Comparison of ENCODE assay signal across 14 cellular contexts in the genomic region with DNA sequence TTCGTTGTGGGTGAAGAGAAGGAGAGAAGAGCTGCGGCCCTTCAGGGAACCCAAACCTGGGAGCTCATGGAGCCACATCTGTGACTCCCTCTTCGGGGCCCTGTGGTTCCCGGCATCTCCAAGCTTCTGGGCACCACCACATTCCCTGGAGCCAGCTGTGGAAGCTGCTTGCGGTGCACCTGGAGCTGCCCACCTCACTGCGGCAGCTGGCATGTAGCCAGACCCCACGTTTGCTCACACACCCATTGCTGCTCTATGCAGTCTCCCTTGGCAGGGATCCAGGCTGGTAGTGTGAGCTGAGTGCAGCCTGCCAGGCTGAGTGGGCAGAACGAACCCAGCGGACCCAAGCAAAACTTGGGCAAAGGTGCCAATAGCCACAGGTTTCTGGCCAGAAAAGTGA. TPM values are rescaled to one million over a fixed set of nuclear protein-coding genes. Genes with fewer than 3 reads are reported as not detected.
DNase-seq lines count a peak whose midpoint lies in the region; ATAC-seq and TF ChIP-seq lines count a peak whose summit lies in the region.
"Had no signal": no experiment of that assay in that cellular context is flagged by ENCODE, and none has a peak within 500 bp of the region (broad histone marks: within the 10 kb centered on the region; RNA-seq: fewer than 3 reads in every experiment).

No MANE protein-coding gene starts in this region.

- POLR2A ChIA-PET in MCF 10A (lab: Yijun Ruan, JAX) = interaction anchor here (1.0 to 1.2 kb wide), 2 partner anchors 12 to 20 kb away, joined by 4 to 11 read pairs; no protein-coding TSS in a partner anchor

- H3K27me3 ChIP-seq in breast epithelium = no peaks in the 10 kb centered on the region
- no peaks in the 10 kb centered on the region for H3K27me3 ChIP-seq in upper lobe of right lung

- no peak for TF ChIP-seq POLR2A in breast epithelium (IDR thresholded peaks at IDR 0.05)

- H3K36me3 ChIP-seq in breast epithelium = no peaks in the 10 kb centered on the region
- H3K36me3 ChIP-seq in upper lobe of right lung = no peaks in the 10 kb centered on the region

- CTCF ChIA-PET in MCF 10A (lab: Yijun Ruan, JAX) = interaction anchor here (0.7 to 0.9 kb wide), 3 partner anchors 19 to 99 kb away, joined by 4 read pairs; no protein-coding TSS in a partner anchor

- intact Hi-C loops in MCF 10A (cut with micrococcal nuclease) = no loop called here
- intact Hi-C loops in breast epithelium (cut with DNase I; ENCODE audit: low total_unique reads) = no loop called here
- intact Hi-C loops in cardiac septum (cut with DNase I) = no loop called here
- intact Hi-C loops in upper lobe of right lung (cut with DNase I) = no loop called here

- DNase-seq in MCF 10A (ENCODE audit: unreplicated experiment) (peak; percentile 89), breast epithelium (ENCODE audit: low spot score in 2 of 2) (no peak), NCI-H748 treated with DMSO at 0.1 percent for 48 hours (lab: John Stamatoyannopoulos, UW) (peak; percentile 19), cardiac septum (ENCODE audit: low spot score) (peak; percentile 46), upper lobe of right lung (no peak)
- DNase-seq in activated CD4-positive, CD25-positive, alpha-beta regulatory T cell (lab: John Stamatoyannopoulos, UW) = no peak
- DNase-seq: activated naive CD8-positive, alpha-beta T cell treated with anti-CD3 and anti-CD28 coated beads, Interleukin-2, amount 10 ng/mL, durations not matched to agents 7 days and 5 days; dermis blood vessel endothelial cell; HCEC 1CT; retina; stimulated activated CD4-positive, alpha-beta T cell treated with anti-CD3 and anti-CD28 coated beads, Interleukin-4, amount 100 ng/mL, for 1 hour; stimulated activated naive CD4-positive, alpha-beta T cell had no signal

- H3K27ac ChIP-seq in breast epithelium (no peak overlapping the region), upper lobe of right lung (no peak overlapping the region)

- H3K4me1 ChIP-seq in breast epithelium (no peaks in the 10 kb centered on the region), upper lobe of right lung (peaks cover 9% of the 10 kb centered on the region)

- TF ChIP-seq CTCF in MCF 10A (IDR thresholded peaks at IDR 0.05; ENCODE audit: unreplicated experiment) (no peak), breast epithelium (IDR thresholded peaks at IDR 0.05) (no peak), upper lobe of right lung (IDR thresholded peaks at IDR 0.05) (no peak)

- H3K27ac Mint-ChIP-seq in MCF 10A (ENCODE audit: low read depth, unreplicated experiment) = no peak overlapping the region
- H3K27ac Mint-ChIP-seq: activated naive CD8-positive, alpha-beta T cell treated with anti-CD3 and anti-CD28 coated beads, Interleukin-2, amount 10 ng/mL, durations not matched to agents 7 days and 5 days had no signal

- H3K4me3 ChIP-seq in breast epithelium (no peak overlapping the region), upper lobe of right lung (no peak overlapping the region)

- H3K4me1 Mint-ChIP-seq in MCF 10A (ENCODE audit: insufficient read depth, unreplicated experiment) = peaks cover 5% of the 10 kb centered on the region

- no peak overlapping the region for H3K4me3 Mint-ChIP-seq in MCF 10A (ENCODE audit: unreplicated experiment)
- H3K4me3 Mint-ChIP-seq: activated naive CD8-positive, alpha-beta T cell treated with anti-CD3 and anti-CD28 coated beads, Interleukin-2, amount 10 ng/mL, durations not matched to agents 7 days and 5 days had no signal

- H3K9me3 Mint-ChIP-seq in MCF 10A (ENCODE audit: unreplicated experiment) = no peaks in the 10 kb centered on the region
- H3K9me3 Mint-ChIP-seq: activated naive CD8-positive, alpha-beta T cell treated with anti-CD3 and anti-CD28 coated beads, Interleukin-2, amount 10 ng/mL, durations not matched to agents 7 days and 5 days had no signal

- no peaks in the 10 kb centered on the region for H3K27me3 Mint-ChIP-seq in MCF 10A (ENCODE audit: insufficient read depth, unreplicated experiment)

- ATAC-seq in upper lobe of right lung (peak; percentile 31), GM19467 (IDR thresholded peaks at IDR 0.05; ENCODE audit: unreplicated experiment) (no peak), HG03175 (IDR thresholded peaks at IDR 0.05; ENCODE audit: unreplicated experiment) (no peak)

- H3K36me3 Mint-ChIP-seq in MCF 10A (ENCODE audit: insufficient read depth, unreplicated experiment) = no peaks in the 10 kb centered on the region
- H3K36me3 Mint-ChIP-seq: activated naive CD8-positive, alpha-beta T cell treated with anti-CD3 and anti-CD28 coated beads, Interleukin-2, amount 10 ng/mL, durations not matched to agents 7 days and 5 days had no signal

- H3K9me3 ChIP-seq in breast epithelium (no peaks in the 10 kb centered on the region), upper lobe of right lung (no peaks in the 10 kb centered on the region)

- no TSS peak for BruUV-seq in MCF 10A (replicated peaks; lab: Mats Ljungman, UMichigan)

RNA-seq across cellular contexts. Expression of a gene that starts 16.8 kb away (rescaled TPM):
- 0.07 and 0.12 TPM in 2 replicates for total RNA-seq in MCF 10A (2022)
- total RNA-seq in breast epithelium = not detected
- 0.08 TPM for total RNA-seq in cardiac septum
- total RNA-seq in upper lobe of right lung = 1.5 TPM
- total RNA-seq: activated naive CD8-positive, alpha-beta T cell treated with anti-CD3 and anti-CD28 coated beads, Interleukin-2, amount 10 ng/mL, durations not matched to agents 7 days and 5 days; dermis blood vessel endothelial cell had no signal

RNA-seq across cellular contexts. Expression of a gene that starts 56.7 kb away (rescaled TPM):
- not detected in 2 replicates for total RNA-seq in MCF 10A (2022)
- not detected for total RNA-seq in breast epithelium
- not detected for total RNA-seq in cardiac septum
- total RNA-seq in upper lobe of right lung = not detected
- total RNA-seq: activated naive CD8-positive, alpha-beta T cell treated with anti-CD3 and anti-CD28 coated beads, Interleukin-2, amount 10 ng/mL, durations not matched to agents 7 days and 5 days had no signal

Comparison
In these comparisons a context has a peak if more than half of its experiments do, and no peak if none do; other contexts are left out.
1. DNase-seq: peak in MCF 10A (single experiment), NCI-H748 treated with DMSO at 0.1 percent for 48 hours (single experiment) and cardiac septum (single experiment); none in breast epithelium (0 of 2), upper lobe of right lung (single experiment) and activated CD4-positive, CD25-positive, alpha-beta regulatory T cell (0 of 4).